ENCODE assay signal across 8 cellular contexts in the genomic region with DNA sequence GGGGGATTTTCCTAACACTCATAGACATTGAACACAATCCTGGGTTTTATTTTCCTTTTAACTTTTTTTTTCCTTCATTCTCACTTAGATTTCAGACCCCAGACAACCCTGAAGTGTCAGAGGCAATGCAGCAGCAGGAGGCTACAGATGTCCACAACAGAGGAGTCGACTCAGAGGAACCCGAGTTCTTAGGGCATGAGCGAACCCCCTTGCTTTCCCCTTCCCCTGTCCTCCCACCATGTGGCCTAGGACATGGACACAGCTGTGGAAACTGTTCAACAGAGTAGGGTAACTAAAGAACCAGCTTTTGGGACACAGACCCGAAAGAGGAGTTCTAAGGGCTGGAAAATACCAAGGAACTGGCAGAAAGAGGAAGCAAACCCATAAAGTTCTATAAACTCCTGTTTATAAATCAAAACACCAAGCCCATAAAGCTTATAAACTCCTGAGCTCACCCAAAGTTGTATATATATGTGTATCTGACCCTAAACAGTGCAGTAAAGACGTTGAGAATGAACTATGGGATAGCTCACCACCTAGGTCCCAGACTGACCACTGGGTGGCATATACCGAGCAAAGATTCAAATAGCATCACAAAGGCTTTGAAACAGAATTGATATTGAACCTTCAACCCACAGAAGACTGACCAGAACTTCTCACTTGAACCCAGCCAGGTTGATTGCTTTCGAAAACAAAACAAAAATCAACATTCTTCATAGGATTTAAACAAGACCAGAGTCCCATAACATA. TPM values are rescaled to one million over a fixed set of nuclear protein-coding genes. Genes with fewer than 3 reads are reported as not detected.
DNase-seq lines count a peak whose midpoint lies in the region; ATAC-seq, FAIRE-seq and TF ChIP-seq lines count a peak whose summit lies in the region.

No MANE protein-coding gene starts in this region.

- WGBS in heart left ventricle, 4 donors = 64 to 73% (median 70%) methylated on average over 7 of the region's 7 CpGs

- H3K4me3 ChIP-seq in heart left ventricle = no peak overlapping the region

- H3K36me3 ChIP-seq in heart left ventricle = no peaks in the 10 kb centered on the region

- H3K27ac Mint-ChIP-seq in stimulated activated memory B cell treated with anti-CD40 and anti-IgM and Interleukin-4, amounts not matched to agents 10 μg/mL and 1 μg/mL and 100 μg/mL, for 72 hours = no peak overlapping the region

- no peak for TF ChIP-seq POLR2A in heart left ventricle (IDR thresholded peaks at IDR 0.05)

- peak; percentile 52 for FAIRE-seq in TTC549 (lab: Jason Lieb, UNC)

- H3K36me3 Mint-ChIP-seq in stimulated activated memory B cell treated with anti-CD40 and anti-IgM and Interleukin-4, amounts not matched to agents 10 μg/mL and 1 μg/mL and 100 μg/mL, for 72 hours = no peaks in the 10 kb centered on the region

- H3K9me3 ChIP-seq in heart left ventricle = no peaks in the 10 kb centered on the region

- H3K4me3 Mint-ChIP-seq in stimulated activated memory B cell treated with anti-CD40 and anti-IgM and Interleukin-4, amounts not matched to agents 10 μg/mL and 1 μg/mL and 100 μg/mL, for 72 hours = no peak overlapping the region

- intact Hi-C loops in heart left ventricle (cut with DNase I) = loop anchor here in 4 of 10 donors (2.0 to 10.0 kb wide), 5 partner anchors 52 to 208 kb away; a partner anchor contains a TSS

- TF ChIP-seq CTCF in heart left ventricle (IDR thresholded peaks at IDR 0.05) = peak; percentile 16 to 59 (median 41)

- H3K9me3 Mint-ChIP-seq in stimulated activated memory B cell treated with anti-CD40 and anti-IgM and Interleukin-4, amounts not matched to agents 10 μg/mL and 1 μg/mL and 100 μg/mL, for 72 hours = no peaks in the 10 kb centered on the region

- no peaks in the 10 kb centered on the region for H3K27me3 ChIP-seq in heart left ventricle

- ATAC-seq in heart left ventricle (peak; percentile 53 to 70 (median 62)), HG02981 (IDR thresholded peaks at IDR 0.05; ENCODE audit: unreplicated experiment) (no peak), GM21390 (IDR thresholded peaks at IDR 0.05; ENCODE audit: unreplicated experiment) (no peak)
- ATAC-seq in stimulated activated memory B cell treated with anti-CD40 and anti-IgM and Interleukin-4, amounts not matched to agents 10 μg/mL and 1 μg/mL and 100 μg/mL, for 72 hours = peak; percentile 60

- H3K4me1 Mint-ChIP-seq in stimulated activated memory B cell treated with anti-CD40 and anti-IgM and Interleukin-4, amounts not matched to agents 10 μg/mL and 1 μg/mL and 100 μg/mL, for 72 hours = no peaks in the 10 kb centered on the region

- peaks cover 31% of the 10 kb centered on the region for H3K27me3 Mint-ChIP-seq in stimulated activated memory B cell treated with anti-CD40 and anti-IgM and Interleukin-4, amounts not matched to agents 10 μg/mL and 1 μg/mL and 100 μg/mL, for 72 hours

- H3K4me1 ChIP-seq in heart left ventricle = peaks cover 3 to 32% (median 25%) of the 10 kb centered on the region in 12 donors

- peak overlapping the region in 11 of 12 donors; percentile 5 to 78 (median 39) for H3K27ac ChIP-seq in heart left ventricle

- DNase-seq in NOMO-1 (lab: John Stamatoyannopoulos, UW; ENCODE audit: unreplicated experiment in 2 of 2) = peak; percentile 10 to 31
- no peak for DNase-seq in NOMO-1 treated with dmso at 0.1 percent for 144 hours (lab: John Stamatoyannopoulos, UW; ENCODE audit: unreplicated experiment)
- no peak for DNase-seq in heart left ventricle
- DNase-seq in NCI-H2029 treated with DMSO at 0.1 percent for 48 hours (lab: John Stamatoyannopoulos, UW) = no peak

RNA-seq across cellular contexts. Expression of a gene that starts 33.9 kb away (rescaled TPM):
- 10 to 100 TPM in 7 of 9 donors, 1 to 10 TPM in 2; 8.1 to 22.5 (median 12.2) TPM for total RNA-seq in heart left ventricle
- polyA plus RNA-seq in heart left ventricle = 10 to 100 TPM in 1 of 2 donors, 1 to 10 TPM in 1; 4.5 to 13.8 TPM

RNA-seq across cellular contexts. Expression of a gene that starts 58.1 kb away (rescaled TPM):
- 10 to 100 TPM in 4 of 9 donors, 1 to 10 TPM in 5; 5.8 to 30.9 (median 9.6) TPM for total RNA-seq in heart left ventricle
- 10 to 100 TPM in 1 of 2 donors, 1 to 10 TPM in 1; 6.5 to 13.5 TPM for polyA plus RNA-seq in heart left ventricle

Comparison
In these comparisons a context has a peak if more than half of its experiments do, and no peak if none do; other contexts are left out.
1. DNase-seq: peak in NOMO-1 (2 of 2); none in NOMO-1 treated with dmso at 0.1 percent for 144 hours (single experiment), heart left ventricle (0 of 5) and NCI-H2029 treated with DMSO at 0.1 percent for 48 hours (single experiment).
2. ATAC-seq: peak in heart left ventricle (4 of 4) and stimulated activated memory B cell treated with anti-CD40 and anti-IgM and Interleukin-4, amounts not matched to agents 10 μg/mL and 1 μg/mL and 100 μg/mL, for 72 hours (single experiment); none in HG02981 (single experiment) and GM21390 (single experiment).